24 cellular contexts compared by ENCODE assay signal in the genomic region with DNA sequence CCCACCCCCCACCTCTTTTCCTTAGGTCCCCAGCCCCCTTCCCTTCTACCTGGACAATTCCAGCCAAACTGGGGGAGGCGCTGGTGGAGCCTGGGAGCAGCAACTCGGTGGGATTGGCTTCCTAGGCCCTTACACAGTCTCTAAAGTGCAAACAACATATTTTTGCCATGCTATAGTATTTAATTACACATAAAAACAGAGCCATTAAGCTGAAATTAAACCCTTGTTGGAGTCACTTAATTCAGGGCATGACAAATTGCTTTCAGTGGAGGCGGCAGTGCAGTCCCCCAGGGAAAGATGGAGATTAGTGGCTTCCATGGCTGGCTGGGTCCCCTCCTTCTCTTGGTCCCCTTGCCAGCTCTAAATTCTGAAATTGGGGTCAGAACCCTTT. TPM values are rescaled to one million over a fixed set of nuclear protein-coding genes. Genes with fewer than 3 reads are reported as not detected.
DNase-seq lines count a peak whose midpoint lies in the region; ATAC-seq, FAIRE-seq and TF ChIP-seq lines count a peak whose summit lies in the region.
"Had no signal": no experiment of that assay in that cellular context is flagged by ENCODE, and none has a peak within 500 bp of the region (broad histone marks: within the 10 kb centered on the region; RNA-seq: fewer than 3 reads in every experiment).

No MANE protein-coding gene starts in this region.

- H3K9me3 Mint-ChIP-seq in HFFc6 (0 out of 2 replicates have a peak, but pooled peaks cover 4% of the 10 kb centered on the region), endothelial cell (ENCODE audit: unreplicated experiment) (no peaks in the 10 kb centered on the region)
- H3K9me3 Mint-ChIP-seq: activated CD4-positive, alpha-beta T cell treated with anti-CD3 and anti-CD28 coated beads, Interleukin-2, amount 10 ng/mL, durations not matched to agents 7 days and 5 days; activated T-helper 17 cell treated with anti-CD3 and anti-CD28 coated beads, Interleukin-2, amount 50 U/mL, for 72 hours had no signal

- intact Hi-C loops in ovary (cut with DNase I) (no loop called here), pancreas (cut with DNase I) (no loop called here)

- peak overlapping the region; percentile 7; the same call in 1 of the 2 replicates for H3K4me3 Mint-ChIP-seq in HFFc6
- H3K4me3 Mint-ChIP-seq in endothelial cell (ENCODE audit: unreplicated experiment), result no peak overlapping the region
- H3K4me3 Mint-ChIP-seq: activated CD4-positive, alpha-beta T cell treated with anti-CD3 and anti-CD28 coated beads, Interleukin-2, amount 10 ng/mL, durations not matched to agents 7 days and 5 days; activated naive CD8-positive, alpha-beta T cell; activated T-helper 17 cell treated with anti-CD3 and anti-CD28 coated beads, Interleukin-2, amount 50 U/mL, for 72 hours had no signal

- H3K27me3 ChIP-seq in ovary, result no peaks in the 10 kb centered on the region
- H3K27me3 ChIP-seq in pancreas, result no peaks in the 10 kb centered on the region
- H3K27me3 ChIP-seq: body of pancreas had no signal

- H3K27me3 Mint-ChIP-seq in HFFc6 (ENCODE audit: insufficient read depth), result peaks cover 20% of the 10 kb centered on the region
- peaks cover 27% of the 10 kb centered on the region for H3K27me3 Mint-ChIP-seq in endothelial cell (ENCODE audit: unreplicated experiment)
- H3K27me3 Mint-ChIP-seq: activated CD4-positive, alpha-beta T cell treated with anti-CD3 and anti-CD28 coated beads, Interleukin-2, amount 10 ng/mL, durations not matched to agents 7 days and 5 days; activated naive CD8-positive, alpha-beta T cell; activated T-helper 17 cell treated with anti-CD3 and anti-CD28 coated beads, Interleukin-2, amount 50 U/mL, for 72 hours had no signal

- H3K27ac ChIP-seq in ovary (peak overlapping the region; percentile 16 to 37), pancreas (no peak overlapping the region)
- H3K27ac ChIP-seq: body of pancreas, neutrophil, VCaP had no signal

- no peaks in the 10 kb centered on the region for H3K9me3 ChIP-seq in ovary
- H3K9me3 ChIP-seq in pancreas, result no peaks in the 10 kb centered on the region
- H3K9me3 ChIP-seq: body of pancreas, neutrophil had no signal

- H3K4me3 ChIP-seq in ovary, result no peak overlapping the region
- H3K4me3 ChIP-seq in pancreas, result no peak overlapping the region
- H3K4me3 ChIP-seq: body of pancreas had no signal

- H3K36me3 ChIP-seq in ovary, result no peaks in the 10 kb centered on the region
- no peaks in the 10 kb centered on the region for H3K36me3 ChIP-seq in pancreas
- H3K36me3 ChIP-seq: neutrophil had no signal

- FAIRE-seq in pancreas (lab: Jason Lieb, UNC), result no peak
- FAIRE-seq: endometrium had no signal

- H3K27ac Mint-ChIP-seq in HFFc6, result no peak overlapping the region
- peak overlapping the region; percentile 18 for H3K27ac Mint-ChIP-seq in endothelial cell (ENCODE audit: unreplicated experiment)
- H3K27ac Mint-ChIP-seq: activated CD4-positive, alpha-beta T cell treated with anti-CD3 and anti-CD28 coated beads, Interleukin-2, amount 10 ng/mL, durations not matched to agents 7 days and 5 days; activated naive CD8-positive, alpha-beta T cell had no signal

- H3K36me3 Mint-ChIP-seq in HFFc6 (ENCODE audit: low read depth) (peaks cover 22% of the 10 kb centered on the region), endothelial cell (ENCODE audit: low read depth, unreplicated experiment) (peaks cover 26% of the 10 kb centered on the region)
- H3K36me3 Mint-ChIP-seq: activated naive CD8-positive, alpha-beta T cell had no signal

- TF ChIP-seq CTCF in HFFc6 (IDR thresholded peaks at IDR 0.05), result no peak
- no peak for TF ChIP-seq CTCF in endothelial cell (IDR thresholded peaks at IDR 0.05; ENCODE audit: unreplicated experiment)
- no peak for TF ChIP-seq CTCF in ovary (IDR thresholded peaks at IDR 0.05)
- TF ChIP-seq CTCF in pancreas (IDR thresholded peaks at IDR 0.05), result no peak

- no peak for TF ChIP-seq POLR2A in ovary (IDR thresholded peaks at IDR 0.05)

- H3K4me1 ChIP-seq in ovary (ENCODE audit: insufficient read depth), result peaks cover 49% of the 10 kb centered on the region
- H3K4me1 ChIP-seq in pancreas, result no peaks in the 10 kb centered on the region

- no peak for TF ChIP-seq EP300 in ovary (IDR thresholded peaks at IDR 0.05)

- DNase-seq in NCI-H1694 treated with DMSO at 0.1 percent for 48 hours (lab: John Stamatoyannopoulos, UW), result peak; percentile 38
- DNase-seq in NCI-H1694 (lab: John Stamatoyannopoulos, UW), result no peak
- no peak for DNase-seq in HFFc6
- no peak for DNase-seq in endothelial cell (ENCODE audit: low spot score)
- DNase-seq in ovary, result no peak
- DNase-seq in HK-2 (ENCODE audit: unreplicated experiment), result no peak
- no peak for DNase-seq in pancreas
- DNase-seq in activated CD4-positive, alpha-beta T cell treated with anti-CD3 and anti-CD28 coated beads, Interleukin-2, amount 50 U/mL, for 48 hours, result no peak
- DNase-seq: 8988T; activated CD4-positive, alpha-beta T cell treated with anti-CD3 and anti-CD28 coated beads, Interleukin-2, amount 10 ng/mL, durations not matched to agents 7 days and 5 days; body of pancreas; hippocampal formation; NCI-H187; NCI-H446 treated with DMSO at 0.1 percent for 48 hours; retina; stimulated activated CD4-positive, alpha-beta T cell treated with anti-CD3 and anti-CD28 coated beads, Interleukin-12 subunit alpha, Interleukin-12 subunit beta, amount 100 ng/mL, for 4 hours had no signal

- H3K4me1 Mint-ChIP-seq in HFFc6 (ENCODE audit: low read depth), result peaks cover 67% of the 10 kb centered on the region
- peaks cover 40% of the 10 kb centered on the region for H3K4me1 Mint-ChIP-seq in endothelial cell (ENCODE audit: unreplicated experiment)
- H3K4me1 Mint-ChIP-seq: activated CD4-positive, alpha-beta T cell treated with anti-CD3 and anti-CD28 coated beads, Interleukin-2, amount 10 ng/mL, durations not matched to agents 7 days and 5 days; activated T-helper 17 cell treated with anti-CD3 and anti-CD28 coated beads, Interleukin-2, amount 50 U/mL, for 72 hours had no signal

- no peak for ATAC-seq in pancreas
- ATAC-seq: activated T-helper 17 cell treated with anti-CD3 and anti-CD28 coated beads, Interleukin-2, amount 50 U/mL, for 72 hours; body of pancreas had no signal

- 63 to 65% (median 63%) methylated on average over 3 of the region's 3 CpGs for WGBS in ovary, 3 donors
- WGBS in pancreas, 2 donors, result 75 to 78% methylated on average over 3 of the region's 3 CpGs

RNA-seq across cellular contexts. Expression of gene IGFBP4, which starts 17.3 kb away (rescaled TPM):
- total RNA-seq in HFFc6 (2021; fragmentation: NEBNext Ultra II Directional; extraction: Animal tissue kit (Norgen Biotek cat#: 25700)), result 100 to 1,000 TPM; 575 to 816 (median 659) TPM
- total RNA-seq in endothelial cell (ENCODE audit: unreplicated experiment), result 1,531 TPM
- 1,000 to 10,000 TPM in 5 of 7 donors, 100 to 1,000 TPM in 2; 457 to 3,447 (median 1,460) TPM for total RNA-seq in ovary
- polyA plus RNA-seq in ovary, result 100 to 1,000 TPM; 634 to 809 TPM
- 100 to 1,000 TPM in 3 of 6 donors, 10 to 100 TPM in 3; 30.2 to 190 (median 80.4) TPM for total RNA-seq in pancreas
- 10 to 100 TPM; 58.7 to 72.3 TPM for polyA plus RNA-seq in pancreas

RNA-seq across cellular contexts. Expression of gene TNS4, which starts 40.8 kb away (rescaled TPM):
- under 1 TPM in 1 of 6 experiments, not detected in 5; 0.17 TPM for total RNA-seq in HFFc6 (2021; fragmentation: NEBNext Ultra II Directional; extraction: Animal tissue kit (Norgen Biotek cat#: 25700))
- total RNA-seq in endothelial cell (ENCODE audit: unreplicated experiment) (0.08 TPM), ovary (1 to 10 TPM in 1 of 7 donors, under 1 TPM in 2, not detected in 4; 0.13 to 6.2 (median 0.95) TPM), pancreas (under 1 TPM in 2 of 6 donors, not detected in 4; 0.16 to 0.24 TPM)
- polyA plus RNA-seq in ovary (under 1 TPM in 1 of 2 donors, not detected in 1; 0.13 TPM), pancreas (not detected)
- total RNA-seq: body of pancreas, fibroblast of villous mesenchyme, G401, subcutaneous adipose tissue had no signal

RNA-seq across cellular contexts. Expression of gene TOP2A, which starts 42.9 kb away (rescaled TPM):
- 100 to 1,000 TPM in 5 of 6 experiments, 10 to 100 TPM in 1; 73.2 to 170 (median 150) TPM for total RNA-seq in HFFc6 (2021; fragmentation: NEBNext Ultra II Directional; extraction: Animal tissue kit (Norgen Biotek cat#: 25700))
- total RNA-seq in endothelial cell (ENCODE audit: unreplicated experiment), result 28.3 TPM
- total RNA-seq in ovary, result 1 to 10 TPM in 3 of 7 donors, under 1 TPM in 4; 0.36 to 4.5 (median 0.82) TPM
- 1 to 10 TPM; 1.2 to 3.3 TPM for polyA plus RNA-seq in ovary
- 1 to 10 TPM in 3 of 6 donors, under 1 TPM in 3; 0.19 to 4.4 (median 1.2) TPM for total RNA-seq in pancreas
- polyA plus RNA-seq in pancreas, result under 1 TPM; 0.42 to 0.76 TPM

Comparison
In these comparisons a context has a peak if more than half of its experiments do, and no peak if none do; other contexts are left out.
1. H3K27ac ChIP-seq: peak in ovary (2 of 2); none in pancreas (0 of 4).